14 cellular contexts compared by ENCODE assay signal in the genomic region with DNA sequence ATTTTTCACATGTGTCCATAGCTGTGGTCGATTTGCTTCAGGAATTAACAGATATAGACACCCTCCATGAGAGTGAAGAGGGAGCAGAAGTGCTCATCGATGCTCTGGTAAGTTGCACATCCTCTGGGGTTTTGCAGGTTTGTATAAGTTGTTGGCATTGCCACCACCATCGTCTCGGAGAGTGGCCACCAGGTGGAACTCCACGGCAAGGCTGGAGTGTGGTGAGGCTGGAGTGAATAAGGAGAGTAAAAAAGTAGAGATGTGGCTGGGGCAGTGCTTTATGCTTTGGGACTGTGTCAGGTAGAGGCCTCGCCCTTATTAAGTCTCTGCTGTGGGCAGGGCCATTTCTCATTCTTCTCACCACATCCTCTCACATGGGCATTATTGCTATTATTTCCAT.
A peak's percentile ranks its signal among the peaks of the same experiment; 100 is the strongest.
DNase-seq lines count a peak whose midpoint lies in the region; ATAC-seq and TF ChIP-seq lines count a peak whose summit lies in the region.
"Had no signal": no experiment of that assay in that cellular context is flagged by ENCODE, and none has a peak within 500 bp of the region (broad histone marks: within the 10 kb centered on the region; RNA-seq: fewer than 3 reads in every experiment).

No MANE protein-coding gene starts in this region.

- H3K4me3 Mint-ChIP-seq in natural killer cell (no peak overlapping the region), chondrocyte (ENCODE audit: unreplicated experiment) (no peak overlapping the region), immature natural killer cell (no peak overlapping the region)
- no peak overlapping the region for H3K4me3 Mint-ChIP-seq in natural killer cell treated with Interleukin-12 subunit alpha and Interleukin-12 subunit beta and Interleukin-15 and Interleukin-18, amount 100 ng/mL, for 72 hours
- H3K4me3 Mint-ChIP-seq in stimulated activated effector memory CD8-positive, alpha-beta T cell treated with anti-CD3 and anti-CD28 coated beads, Interleukin-12 subunit alpha, Interleukin-12 subunit beta, amount 100 ng/mL, for 72 hours: no peak overlapping the region
- H3K4me3 Mint-ChIP-seq: activated naive CD8-positive, alpha-beta T cell treated with anti-CD3 and anti-CD28 coated beads, Interleukin-2, amount 10 ng/mL, durations not matched to agents 7 days and 5 days; CD14-positive monocyte; nephron progenitor cell; stimulated activated naive CD8-positive, alpha-beta T cell treated with anti-CD3 and anti-CD28 coated beads, Interleukin-15, amount 100 ng/mL, for 72 hours had no signal

- H3K9me3 Mint-ChIP-seq in natural killer cell: no peaks in the 10 kb centered on the region
- no peaks in the 10 kb centered on the region for H3K9me3 Mint-ChIP-seq in natural killer cell treated with Interleukin-12 subunit alpha and Interleukin-12 subunit beta and Interleukin-15 and Interleukin-18, amount 100 ng/mL, for 72 hours
- no peaks in the 10 kb centered on the region for H3K9me3 Mint-ChIP-seq in chondrocyte (ENCODE audit: low read depth)
- H3K9me3 Mint-ChIP-seq in immature natural killer cell: no peaks in the 10 kb centered on the region
- H3K9me3 Mint-ChIP-seq in stimulated activated effector memory CD8-positive, alpha-beta T cell treated with anti-CD3 and anti-CD28 coated beads, Interleukin-12 subunit alpha, Interleukin-12 subunit beta, amount 100 ng/mL, for 72 hours: no peaks in the 10 kb centered on the region
- H3K9me3 Mint-ChIP-seq: activated naive CD8-positive, alpha-beta T cell treated with anti-CD3 and anti-CD28 coated beads, Interleukin-2, amount 10 ng/mL, durations not matched to agents 7 days and 5 days; CD14-positive monocyte; nephron progenitor cell; stimulated activated naive CD8-positive, alpha-beta T cell treated with anti-CD3 and anti-CD28 coated beads, Interleukin-15, amount 100 ng/mL, for 72 hours had no signal

- ATAC-seq in natural killer cell (peak in 1 of 3 donors; percentile 34), GM21447 (IDR thresholded peaks at IDR 0.05; ENCODE audit: unreplicated experiment) (no peak)
- no peak for ATAC-seq in natural killer cell treated with Interleukin-12 subunit alpha and Interleukin-12 subunit beta and Interleukin-15 and Interleukin-18, amount 100 ng/mL, for 72 hours
- no peak for ATAC-seq in stimulated activated effector memory CD8-positive, alpha-beta T cell treated with anti-CD3 and anti-CD28 coated beads, Interleukin-12 subunit alpha, Interleukin-12 subunit beta, amount 100 ng/mL, for 72 hours
- ATAC-seq: stimulated activated naive CD8-positive, alpha-beta T cell treated with anti-CD3 and anti-CD28 coated beads, Interleukin-15, amount 100 ng/mL, for 72 hours had no signal

- H3K27ac Mint-ChIP-seq in natural killer cell: peak overlapping the region; percentile 19 to 43
- H3K27ac Mint-ChIP-seq in natural killer cell treated with Interleukin-12 subunit alpha and Interleukin-12 subunit beta and Interleukin-15 and Interleukin-18, amount 100 ng/mL, for 72 hours: no peak overlapping the region
- no peak overlapping the region for H3K27ac Mint-ChIP-seq in chondrocyte (ENCODE audit: unreplicated experiment)
- peak overlapping the region in 1 of 6 donors; percentile 76 for H3K27ac Mint-ChIP-seq in immature natural killer cell
- no peak overlapping the region for H3K27ac Mint-ChIP-seq in stimulated activated effector memory CD8-positive, alpha-beta T cell treated with anti-CD3 and anti-CD28 coated beads, Interleukin-12 subunit alpha, Interleukin-12 subunit beta, amount 100 ng/mL, for 72 hours
- H3K27ac Mint-ChIP-seq: activated naive CD8-positive, alpha-beta T cell treated with anti-CD3 and anti-CD28 coated beads, Interleukin-2, amount 10 ng/mL, durations not matched to agents 7 days and 5 days; nephron progenitor cell; stimulated activated naive CD8-positive, alpha-beta T cell treated with anti-CD3 and anti-CD28 coated beads, Interleukin-15, amount 100 ng/mL, for 72 hours had no signal

- no peak for DNase-seq in natural killer cell
- no peak for DNase-seq in natural killer cell treated with Interleukin-12 subunit alpha and Interleukin-12 subunit beta and Interleukin-15 and Interleukin-18, amount 100 ng/mL, for 72 hours (ENCODE audit: low spot score)
- peak; percentile 11 for DNase-seq in NCI-H1092 treated with DMSO at 0.1 percent for 48 hours (lab: John Stamatoyannopoulos, UW)
- DNase-seq in chondrocyte (ENCODE audit: low spot score): no peak
- no peak for DNase-seq in HUDEP-2 (lab: John Stamatoyannopoulos, UW; ENCODE audit: unreplicated experiment in 76 of 76)
- DNase-seq in immature natural killer cell: no peak
- no peak for DNase-seq in stimulated activated effector memory CD8-positive, alpha-beta T cell treated with anti-CD3 and anti-CD28 coated beads, Interleukin-12 subunit alpha, Interleukin-12 subunit beta, amount 100 ng/mL, for 72 hours (ENCODE audit: low spot score in 2 of 2)
- DNase-seq: activated naive CD8-positive, alpha-beta T cell treated with anti-CD3 and anti-CD28 coated beads, Interleukin-2, amount 10 ng/mL, durations not matched to agents 7 days and 5 days; nephron progenitor cell; SHP77 treated with DMSO at 0.1 percent for 48 hours; sigmoid colon; stimulated activated naive CD8-positive, alpha-beta T cell treated with anti-CD3 and anti-CD28 coated beads, Interleukin-15, amount 100 ng/mL, for 72 hours had no signal

- intact Hi-C loops in natural killer cell (cut with micrococcal nuclease): no loop called here

- H3K4me1 Mint-ChIP-seq in natural killer cell (peaks cover 21 to 23% of the 10 kb centered on the region in 2 donors), chondrocyte (ENCODE audit: low read depth) (peaks cover 21% of the 10 kb centered on the region), immature natural killer cell (peaks cover 11 to 21% of the 10 kb centered on the region in 2 donors)
- peaks cover 10 to 21% of the 10 kb centered on the region in 2 donors for H3K4me1 Mint-ChIP-seq in natural killer cell treated with Interleukin-12 subunit alpha and Interleukin-12 subunit beta and Interleukin-15 and Interleukin-18, amount 100 ng/mL, for 72 hours (ENCODE audit: low read depth in 2 of 2)
- H3K4me1 Mint-ChIP-seq in stimulated activated effector memory CD8-positive, alpha-beta T cell treated with anti-CD3 and anti-CD28 coated beads, Interleukin-12 subunit alpha, Interleukin-12 subunit beta, amount 100 ng/mL, for 72 hours: peaks cover 6% of the 10 kb centered on the region
- H3K4me1 Mint-ChIP-seq: CD14-positive monocyte; stimulated activated naive CD8-positive, alpha-beta T cell treated with anti-CD3 and anti-CD28 coated beads, Interleukin-15, amount 100 ng/mL, for 72 hours had no signal

- peaks cover 14% of the 10 kb centered on the region for H3K36me3 Mint-ChIP-seq in natural killer cell
- H3K36me3 Mint-ChIP-seq in natural killer cell treated with Interleukin-12 subunit alpha and Interleukin-12 subunit beta and Interleukin-15 and Interleukin-18, amount 100 ng/mL, for 72 hours: peaks cover 9% of the 10 kb centered on the region
- H3K36me3 Mint-ChIP-seq in chondrocyte (ENCODE audit: low read depth): peaks cover 21% of the 10 kb centered on the region
- peaks cover 13 to 46% (median 32%) of the 10 kb centered on the region in 3 donors for H3K36me3 Mint-ChIP-seq in immature natural killer cell
- H3K36me3 Mint-ChIP-seq in stimulated activated effector memory CD8-positive, alpha-beta T cell treated with anti-CD3 and anti-CD28 coated beads, Interleukin-12 subunit alpha, Interleukin-12 subunit beta, amount 100 ng/mL, for 72 hours: peaks cover 47% of the 10 kb centered on the region

- no peaks in the 10 kb centered on the region for H3K27me3 Mint-ChIP-seq in natural killer cell (ENCODE audit: low read depth in 2 of 2)
- no peaks in the 10 kb centered on the region for H3K27me3 Mint-ChIP-seq in natural killer cell treated with Interleukin-12 subunit alpha and Interleukin-12 subunit beta and Interleukin-15 and Interleukin-18, amount 100 ng/mL, for 72 hours
- no peaks in the 10 kb centered on the region for H3K27me3 Mint-ChIP-seq in chondrocyte (ENCODE audit: low read depth)
- no peaks in the 10 kb centered on the region for H3K27me3 Mint-ChIP-seq in immature natural killer cell (ENCODE audit: low read depth in 3 of 3)
- H3K27me3 Mint-ChIP-seq: activated naive CD8-positive, alpha-beta T cell treated with anti-CD3 and anti-CD28 coated beads, Interleukin-2, amount 10 ng/mL, durations not matched to agents 7 days and 5 days; stimulated activated naive CD8-positive, alpha-beta T cell treated with anti-CD3 and anti-CD28 coated beads, Interleukin-15, amount 100 ng/mL, for 72 hours had no signal

- TF ChIP-seq CTCF in natural killer cell (IDR thresholded peaks at IDR 0.05): no peak
- peak; percentile 20 for TF ChIP-seq CTCF in chondrocyte (IDR thresholded peaks at IDR 0.05)

Comparison
In these comparisons a context has a peak if more than half of its experiments do, and no peak if none do; other contexts are left out.
1. H3K27ac Mint-ChIP-seq: peak in natural killer cell (2 of 2); none in natural killer cell treated with Interleukin-12 subunit alpha and Interleukin-12 subunit beta and Interleukin-15 and Interleukin-18, amount 100 ng/mL, for 72 hours (0 of 2), chondrocyte (single experiment) and stimulated activated effector memory CD8-positive, alpha-beta T cell treated with anti-CD3 and anti-CD28 coated beads, Interleukin-12 subunit alpha, Interleukin-12 subunit beta, amount 100 ng/mL, for 72 hours (single experiment).